In genomic region chr1:156694563-156694962, GRCh38 we compare ENCODE assay signal across 15 cellular contexts. TPM values are rescaled to one million over a fixed set of nuclear protein-coding genes. Genes with fewer than 3 reads are reported as not detected.
DNase-seq lines count a peak whose midpoint lies in the region; ATAC-seq and TF ChIP-seq lines count a peak whose summit lies in the region.
"Had no signal": no experiment of that assay in that cellular context is flagged by ENCODE, and none has a peak within 500 bp of the region (broad histone marks: within the 10 kb centered on the region; RNA-seq: fewer than 3 reads in every experiment).

No MANE protein-coding gene starts in this region.

- no peaks in the 10 kb centered on the region for H3F3A ChIP-seq in GM23248 (ENCODE audit: insufficient read depth)

- intact Hi-C loops in Panc1 (cut with micrococcal nuclease; ENCODE audit: unreplicated experiment) (loop anchor here (10.0 kb wide), 1 partner anchor 170 kb away; the partner anchor contains the start of gene NTRK1), esophagus squamous epithelium (cut with DNase I) (loop anchor here (5.0 kb wide), 1 partner anchor 33 kb away; the partner anchor contains the start of genes ISG20L2 and METTL25B)

- H3K36me3 ChIP-seq in GM23248 (ENCODE audit: low read depth), result no peaks in the 10 kb centered on the region
- no peaks in the 10 kb centered on the region for H3K36me3 ChIP-seq in Panc1 (ENCODE audit: control insufficient read depth, insufficient read depth, low read length)
- peaks cover 0 to 17% (median under 1%) of the 10 kb centered on the region in 3 donors for H3K36me3 ChIP-seq in esophagus squamous epithelium
- H3K36me3 ChIP-seq in trophoblast cell (ENCODE audit: control insufficient read depth in 1 of 2, insufficient read depth in 2 of 2, low read length in 2 of 2), result peaks cover 7 to 10% of the 10 kb centered on the region in 2 experiments
- H3K36me3 ChIP-seq: Peyer's patch, sigmoid colon had no signal

- peak overlapping the region; percentile 63 for H3K18ac ChIP-seq in trophoblast cell (ENCODE audit: low read length)

- H2AK5ac ChIP-seq in trophoblast cell (ENCODE audit: low read length), result peak overlapping the region; percentile 23

- peak overlapping the region; percentile 66 for H4K8ac ChIP-seq in trophoblast cell (ENCODE audit: low read depth, low read length)

- peak overlapping the region; percentile 90 for H2BK12ac ChIP-seq in trophoblast cell (ENCODE audit: low read length)

- H3K27ac ChIP-seq in GM23248 (no peak overlapping the region), Panc1 (ENCODE audit: low read length) (peak overlapping the region; percentile 95), esophagus squamous epithelium (peak overlapping the region; percentile 51 to 89 (median 84)), trophoblast cell (ENCODE audit: low read depth, low read length) (peak overlapping the region; percentile 75)
- H3K27ac ChIP-seq: body of pancreas, Peyer's patch, sigmoid colon had no signal

- H2BK120ac ChIP-seq in trophoblast cell (ENCODE audit: insufficient read depth, low read length, poor library complexity), result peak overlapping the region; percentile 29

- H3K9me2 ChIP-seq in GM23248 (ENCODE audit: insufficient read depth), result no peaks in the 10 kb centered on the region

- no TSS peak for BruUV-seq in Panc1 (replicated peaks; lab: Mats Ljungman, UMichigan)

- H3K9me3 ChIP-seq in GM23248 (ENCODE audit: low read depth), result no peaks in the 10 kb centered on the region
- no peaks in the 10 kb centered on the region for H3K9me3 ChIP-seq in Panc1 (ENCODE audit: control insufficient read depth, insufficient read depth, low read depth, low read length)
- H3K9me3 ChIP-seq in esophagus squamous epithelium, result no peaks in the 10 kb centered on the region
- no peaks in the 10 kb centered on the region for H3K9me3 ChIP-seq in trophoblast cell (ENCODE audit: insufficient read depth, low read depth, low read length)
- H3K9me3 ChIP-seq: body of pancreas, Peyer's patch, sigmoid colon had no signal

- WGBS in GM23248 (ENCODE audit: low coverage in 1 of 2, low lambda C conversion rate in 2 of 2, missing lambda C conversion rate in 2 of 2), 2 experiments, result 74 to 84% methylated on average over 9 of the region's 9 CpGs
- 56 to 71% methylated on average over 9 of the region's 9 CpGs for WGBS in esophagus squamous epithelium, 2 donors
- no CpG with 5 or more reads among the region's 9 CpGs for WGBS in trophoblast cell (ENCODE audit: extremely low coverage, insufficient coverage, insufficient read length)

- H3K79me1 ChIP-seq in trophoblast cell (ENCODE audit: low read length), result peaks cover 32% of the 10 kb centered on the region

- DNase-seq in GM23248 (no peak), Panc1 (ENCODE audit: low read depth, low spot score) (no peak), esophagus squamous epithelium (lab: John Stamatoyannopoulos, UW) (no peak), trophoblast cell (no peak), SK-N-DZ (ENCODE audit: low spot score) (no peak), NCI-H774 (lab: John Stamatoyannopoulos, UW) (no peak)
- DNase-seq: activated naive CD4-positive, alpha-beta T cell treated with anti-CD3 and anti-CD28 coated beads, Interleukin-2, amount 50 U/mL, for 16 hours; GDM1; glutamatergic neuron; NCI-H2081; Peyer's patch; sigmoid colon; stimulated activated CD4-positive, alpha-beta T cell treated with anti-CD3 and anti-CD28 coated beads, Interleukin-2, amount 100 ng/mL, for 24 hours had no signal

- peak overlapping the region; percentile 80 for H2BK5ac ChIP-seq in trophoblast cell (ENCODE audit: low read depth, low read length, poor library complexity)

- no peak for TF ChIP-seq CTCF in Panc1 (IDR thresholded peaks at IDR 0.05)
- no peak for TF ChIP-seq CTCF in esophagus squamous epithelium (IDR thresholded peaks at IDR 0.05)

- H4K91ac ChIP-seq in trophoblast cell (ENCODE audit: low read depth, low read length), result peak overlapping the region; percentile 84

- no peak overlapping the region for H3K4me2 ChIP-seq in GM23248 (ENCODE audit: unreplicated experiment)
- peak overlapping the region; percentile 20 for H3K4me2 ChIP-seq in trophoblast cell (ENCODE audit: low read length)

- no peaks in the 10 kb centered on the region for H3K27me3 ChIP-seq in GM23248 (replicated peaks; ENCODE audit: insufficient read depth)
- H3K27me3 ChIP-seq in Panc1 (ENCODE audit: control insufficient read depth, insufficient read depth, low read length), result no peaks in the 10 kb centered on the region
- H3K27me3 ChIP-seq in esophagus squamous epithelium, result peaks cover 0 to 60% (median 0%) of the 10 kb centered on the region in 4 donors
- no peaks in the 10 kb centered on the region for H3K27me3 ChIP-seq in trophoblast cell (ENCODE audit: insufficient read depth, low read length)
- H3K27me3 ChIP-seq: body of pancreas had no signal

- H2AFZ ChIP-seq in GM23248 (peak overlapping the region; percentile 39; the same call in 1 of the 2 replicates), trophoblast cell (ENCODE audit: insufficient read depth, low read length, poor library complexity) (no peak overlapping the region)

- H3K4me1 ChIP-seq in GM23248 (ENCODE audit: insufficient read depth) (peaks cover 11% of the 10 kb centered on the region), Panc1 (ENCODE audit: control insufficient read depth, insufficient read depth, low read length) (peaks cover 84% of the 10 kb centered on the region), esophagus squamous epithelium (peaks cover 30 to 69% (median 48%) of the 10 kb centered on the region in 3 donors), trophoblast cell (ENCODE audit: control insufficient read depth in 1 of 2, insufficient read depth in 2 of 2, low read length in 2 of 2) (peaks cover 41 to 55% of the 10 kb centered on the region in 2 experiments)

- in situ Hi-C loops in GM23248 (cut with MboI), result no loop called here
- in situ Hi-C loops in Panc1 (cut with HindIII; ENCODE audit: low pct_unique_long_range_greater_than_20kb, low sequenced_read_pairs), result no loop called here

- no peak overlapping the region for H3K4me3 ChIP-seq in GM23248
- peak overlapping the region in 1 of 2 experiments; percentile 18; a peak in 1 of 4 replicates for H3K4me3 ChIP-seq in Panc1 (ENCODE audit: low read depth in 2 of 2, low read length in 2 of 2)
- no peak overlapping the region for H3K4me3 ChIP-seq in esophagus squamous epithelium
- H3K4me3 ChIP-seq in trophoblast cell (ENCODE audit: low read depth, low read length), result no peak overlapping the region
- H3K4me3 ChIP-seq: body of pancreas, Peyer's patch, sigmoid colon had no signal

- POLR2A ChIA-PET in Panc1 (lab: Charles Lee), result interaction anchor here (0.6 to 1.3 kb wide), 2 partner anchors 11 to 15 kb away, joined by 3 to 4 read pairs; no protein-coding TSS in a partner anchor

- H3K23ac ChIP-seq in trophoblast cell (ENCODE audit: low read length), result no peak overlapping the region

- TF ChIP-seq POLR2A in esophagus squamous epithelium (IDR thresholded peaks at IDR 0.05), result no peak

- H3K14ac ChIP-seq in trophoblast cell (ENCODE audit: low read length), result peak overlapping the region; percentile 50

- H3K4ac ChIP-seq in trophoblast cell (ENCODE audit: low read depth, low read length), result peak overlapping the region; percentile 35

- no peaks in the 10 kb centered on the region for H4K20me1 ChIP-seq in GM23248 (ENCODE audit: insufficient read depth)

- no peaks in the 10 kb centered on the region for H3K79me2 ChIP-seq in GM23248 (ENCODE audit: insufficient read depth)
- peaks cover 3% of the 10 kb centered on the region for H3K79me2 ChIP-seq in trophoblast cell (ENCODE audit: control insufficient read depth, insufficient read depth, low read length, poor library complexity)

- CTCF ChIA-PET in Panc1 (lab: Charles Lee), result interaction anchor here (0.7 to 1.6 kb wide), 3 partner anchors 9 to 31 kb away, joined by 4 to 14 read pairs (median 5); no protein-coding TSS in a partner anchor

- H4K12ac ChIP-seq in trophoblast cell (ENCODE audit: low read depth, low read length), result no peak overlapping the region

- ATAC-seq in Panc1, result no peak
- ATAC-seq in GM19452 (IDR thresholded peaks at IDR 0.05; ENCODE audit: unreplicated experiment), result no peak
- ATAC-seq: body of pancreas had no signal

- no peak overlapping the region for H3K9ac ChIP-seq in GM23248
- no peak overlapping the region for H3K9ac ChIP-seq in trophoblast cell (ENCODE audit: low read length)

RNA-seq across cellular contexts. Expression of gene CRABP2, which starts 10.8 kb away (rescaled TPM):
- total RNA-seq in GM23248 (2014; rRNA removed; shearing (Covaris generic)), result 23.3 and 38.8 TPM in 2 replicates
- 64.1 and 68.6 TPM in 2 replicates for polyA plus RNA-seq in GM23248 (2016; fragmentation: Nextera tagmentation; extraction: Ambion mirVana)
- total RNA-seq in Panc1 (2021; ENCODE audit: unreplicated experiment) (1,115 TPM), esophagus squamous epithelium (100 to 1,000 TPM; 149 to 916 (median 441) TPM)
- polyA plus RNA-seq in Panc1 (2012; ENCODE audit: insufficient read length), result 1,502 TPM
- polyA plus RNA-seq in trophoblast cell (2013), result 273 TPM in 2 replicates
- 5.4 and 5.6 TPM in 2 replicates for polyA plus RNA-seq in SK-N-DZ (2014; cell fraction: cytosol; rRNA removed)
- 1.1 and 1.9 TPM in 2 replicates for polyA plus RNA-seq in SK-N-DZ (2014; cell fraction: nucleus; rRNA removed)

RNA-seq across cellular contexts. Expression of gene NES, which starts 17.4 kb away (rescaled TPM):
- 15.0 and 23.0 TPM in 2 replicates for total RNA-seq in GM23248 (2014; rRNA removed; shearing (Covaris generic))
- polyA plus RNA-seq in GM23248 (2016; fragmentation: Nextera tagmentation; extraction: Ambion mirVana), result 2.2 TPM in 2 replicates
- total RNA-seq in Panc1 (2021; ENCODE audit: unreplicated experiment), result 56.3 TPM
- polyA plus RNA-seq in Panc1 (2012; ENCODE audit: insufficient read length), result 61.1 TPM
- 1 to 10 TPM; 3.5 to 8.0 (median 5.4) TPM for total RNA-seq in esophagus squamous epithelium
- polyA plus RNA-seq in trophoblast cell (2013), result 71.4 and 71.6 TPM in 2 replicates
- 14.8 and 34.1 TPM in 2 replicates for polyA plus RNA-seq in SK-N-DZ (2014; cell fraction: cytosol; rRNA removed)
- 38.7 and 46.8 TPM in 2 replicates for polyA plus RNA-seq in SK-N-DZ (2014; cell fraction: nucleus; rRNA removed)

RNA-seq across cellular contexts. Expression of gene METTL25B, which starts 33.7 kb away (rescaled TPM):
- 4.5 and 5.6 TPM in 2 replicates for total RNA-seq in GM23248 (2014; rRNA removed; shearing (Covaris generic))
- polyA plus RNA-seq in GM23248 (2016; fragmentation: Nextera tagmentation; extraction: Ambion mirVana), result 7.4 and 10.1 TPM in 2 replicates
- total RNA-seq in Panc1 (2021; ENCODE audit: unreplicated experiment) (32.8 TPM), esophagus squamous epithelium (10 to 100 TPM in 3 of 4 donors, 1 to 10 TPM in 1; 9.7 to 44.9 (median 17.6) TPM)
- polyA plus RNA-seq in Panc1 (2012; ENCODE audit: insufficient read length), result 37.7 TPM
- 15.9 and 18.0 TPM in 2 replicates for polyA plus RNA-seq in trophoblast cell (2013)
- polyA plus RNA-seq in SK-N-DZ (2014; cell fraction: cytosol; rRNA removed), result 37.7 and 39.2 TPM in 2 replicates
- polyA plus RNA-seq in SK-N-DZ (2014; cell fraction: nucleus; rRNA removed), result 54.6 and 79.2 TPM in 2 replicates

RNA-seq across cellular contexts. Expression of gene ISG20L2, which starts 34.0 kb away (rescaled TPM):
- 10.4 TPM in 2 replicates for total RNA-seq in GM23248 (2014; rRNA removed; shearing (Covaris generic))
- 17.8 and 21.5 TPM in 2 replicates for polyA plus RNA-seq in GM23248 (2016; fragmentation: Nextera tagmentation; extraction: Ambion mirVana)
- total RNA-seq in Panc1 (2021; ENCODE audit: unreplicated experiment) (40.6 TPM), esophagus squamous epithelium (10 to 100 TPM; 22.3 to 32.8 (median 28.4) TPM)
- polyA plus RNA-seq in Panc1 (2012; ENCODE audit: insufficient read length), result 26.9 TPM
- polyA plus RNA-seq in trophoblast cell (2013), result 44.2 and 46.1 TPM in 2 replicates
- polyA plus RNA-seq in SK-N-DZ (2014; cell fraction: cytosol; rRNA removed), result 40.3 and 50.7 TPM in 2 replicates
- 5.3 and 6.9 TPM in 2 replicates for polyA plus RNA-seq in SK-N-DZ (2014; cell fraction: nucleus; rRNA removed)

RNA-seq across cellular contexts. Expression of gene MRPL24, which starts 46.3 kb away (rescaled TPM):
- 49.2 and 55.7 TPM in 2 replicates for total RNA-seq in GM23248 (2014; rRNA removed; shearing (Covaris generic))
- polyA plus RNA-seq in GM23248 (2016; fragmentation: Nextera tagmentation; extraction: Ambion mirVana), result 91.4 and 93.7 TPM in 2 replicates
- 80.4 TPM for total RNA-seq in Panc1 (2021; ENCODE audit: unreplicated experiment)
- polyA plus RNA-seq in Panc1 (2012; ENCODE audit: insufficient read length), result 109 TPM
- total RNA-seq in esophagus squamous epithelium, result 10 to 100 TPM; 39.5 to 45.8 (median 42.3) TPM
- polyA plus RNA-seq in trophoblast cell (2013), result 40.5 and 40.7 TPM in 2 replicates
- 98.9 and 109 TPM in 2 replicates for polyA plus RNA-seq in SK-N-DZ (2014; cell fraction: cytosol; rRNA removed)
- polyA plus RNA-seq in SK-N-DZ (2014; cell fraction: nucleus; rRNA removed), result 67.7 and 93.2 TPM in 2 replicates
